In genomic region chr7:157018328-157018996, GRCh38 we compare ENCODE assay signal across 13 cellular contexts. TPM values are rescaled to one million over a fixed set of nuclear protein-coding genes. Genes with fewer than 3 reads are reported as not detected.
A peak's percentile ranks its signal among the peaks of the same experiment; 100 is the strongest.
DNase-seq lines count a peak whose midpoint lies in the region; ATAC-seq and TF ChIP-seq lines count a peak whose summit lies in the region.
"Had no signal": no experiment of that assay in that cellular context is flagged by ENCODE, and none has a peak within 500 bp of the region (broad histone marks: within the 10 kb centered on the region; RNA-seq: fewer than 3 reads in every experiment).

No MANE protein-coding gene starts in this region.

- no peak overlapping the region for H3K27ac Mint-ChIP-seq in activated naive CD4-positive, alpha-beta T cell treated with anti-CD3 and anti-CD28 coated beads for 36 hours
- H3K27ac Mint-ChIP-seq in activated naive CD4-positive, alpha-beta T cell treated with anti-CD3 and anti-CD28 coated beads, Interleukin-2, amount 10 ng/mL, durations not matched to agents 7 days and 5 days = no peak overlapping the region
- H3K27ac Mint-ChIP-seq in memory B cell = peak overlapping the region; percentile 60
- H3K27ac Mint-ChIP-seq: activated naive CD4-positive, alpha-beta T cell treated with anti-CD3 and anti-CD28 coated beads, Interleukin-2, amount 50 U/mL, for 72 hours; HFFc6 had no signal

- no peak for TF ChIP-seq POLR2A in stomach (IDR thresholded peaks at IDR 0.05)

- CTCF ChIA-PET in activated naive CD4-positive, alpha-beta T cell treated with anti-CD3 and anti-CD28 coated beads for 36 hours (lab: Charles Lee) = interaction anchor here (0.7 kb wide), 1 partner anchor 69 kb away, joined by 4 read pairs; the partner anchor contains the start of gene NOM1
- CTCF ChIA-PET in activated naive CD4-positive, alpha-beta T cell treated with anti-CD3 and anti-CD28 coated beads, Interleukin-2, amount 10 ng/mL, durations not matched to agents 7 days and 5 days (lab: Charles Lee) = interaction anchor here (1.1 kb wide), 1 partner anchor 15 kb away, joined by 3 read pairs; no protein-coding TSS in a partner anchor
- CTCF ChIA-PET in HEK293T (lab: Yijun Ruan, JAX) = interaction anchor here (0.9 kb wide), 1 partner anchor 9 kb away, joined by 3 read pairs; no protein-coding TSS in a partner anchor

- H3K9me3 ChIP-seq in stomach = peaks cover 0 to 4% (median 0%) of the 10 kb centered on the region in 4 donors

- peak overlapping the region; percentile 27 for H3K4me3 Mint-ChIP-seq in activated naive CD4-positive, alpha-beta T cell treated with anti-CD3 and anti-CD28 coated beads for 36 hours
- H3K4me3 Mint-ChIP-seq in activated naive CD4-positive, alpha-beta T cell treated with anti-CD3 and anti-CD28 coated beads, Interleukin-2, amount 10 ng/mL, durations not matched to agents 7 days and 5 days = no peak overlapping the region
- H3K4me3 Mint-ChIP-seq in memory B cell = no peak overlapping the region
- H3K4me3 Mint-ChIP-seq: HFFc6 had no signal

- TF ChIP-seq CTCF in stomach (IDR thresholded peaks at IDR 0.05) = no peak

- H3K4me1 Mint-ChIP-seq in activated naive CD4-positive, alpha-beta T cell treated with anti-CD3 and anti-CD28 coated beads for 36 hours (ENCODE audit: low read depth) = peaks cover 17% of the 10 kb centered on the region
- peaks cover 15% of the 10 kb centered on the region for H3K4me1 Mint-ChIP-seq in activated naive CD4-positive, alpha-beta T cell treated with anti-CD3 and anti-CD28 coated beads, Interleukin-2, amount 10 ng/mL, durations not matched to agents 7 days and 5 days
- H3K4me1 Mint-ChIP-seq in memory B cell = peaks cover 10% of the 10 kb centered on the region

- ATAC-seq in memory B cell (ENCODE audit: low read depth) = no peak
- ATAC-seq: activated naive CD4-positive, alpha-beta T cell treated with anti-CD3 and anti-CD28 coated beads, Interleukin-2, amount 50 U/mL, for 72 hours had no signal

- POLR2A ChIA-PET in HEK293T (lab: Yijun Ruan, JAX) = interaction anchor here (1.1 to 2.1 kb wide), 3 partner anchors 8 to 25 kb away, joined by 3 to 7 read pairs (median 5); partner anchors contain the start of gene MNX1

- H3K36me3 ChIP-seq in stomach = no peaks in the 10 kb centered on the region

- peak overlapping the region; percentile 5 to 46 (median 24) for H3K4me3 ChIP-seq in stomach

- no peaks in the 10 kb centered on the region for H3K36me3 Mint-ChIP-seq in activated naive CD4-positive, alpha-beta T cell treated with anti-CD3 and anti-CD28 coated beads for 36 hours (ENCODE audit: low read depth)
- no peaks in the 10 kb centered on the region for H3K36me3 Mint-ChIP-seq in activated naive CD4-positive, alpha-beta T cell treated with anti-CD3 and anti-CD28 coated beads, Interleukin-2, amount 10 ng/mL, durations not matched to agents 7 days and 5 days
- H3K36me3 Mint-ChIP-seq in memory B cell = no peaks in the 10 kb centered on the region

- TF ChIP-seq EP300 in stomach (IDR thresholded peaks at IDR 0.05) = no peak

- H3K4me1 ChIP-seq in stomach = peaks cover 26 to 68% (median 52%) of the 10 kb centered on the region in 4 donors

- no peaks in the 10 kb centered on the region for H3K9me3 Mint-ChIP-seq in activated naive CD4-positive, alpha-beta T cell treated with anti-CD3 and anti-CD28 coated beads for 36 hours
- no peaks in the 10 kb centered on the region for H3K9me3 Mint-ChIP-seq in activated naive CD4-positive, alpha-beta T cell treated with anti-CD3 and anti-CD28 coated beads, Interleukin-2, amount 10 ng/mL, durations not matched to agents 7 days and 5 days
- no peaks in the 10 kb centered on the region for H3K9me3 Mint-ChIP-seq in memory B cell
- H3K9me3 Mint-ChIP-seq: activated naive CD4-positive, alpha-beta T cell treated with anti-CD3 and anti-CD28 coated beads, Interleukin-2, amount 50 U/mL, for 72 hours; HFFc6 had no signal

- H3K27me3 ChIP-seq in stomach = peaks cover 27 to 100% (median 95%) of the 10 kb centered on the region in 3 donors

- WGBS in stomach, 5 donors = 8 to 16% (median 13%) methylated on average over 19 to 49 of the region's 49 CpGs

- no peak for DNase-seq in activated naive CD4-positive, alpha-beta T cell treated with anti-CD3 and anti-CD28 coated beads for 36 hours
- no peak for DNase-seq in activated naive CD4-positive, alpha-beta T cell treated with anti-CD3 and anti-CD28 coated beads, Interleukin-2, amount 10 ng/mL, durations not matched to agents 7 days and 5 days
- DNase-seq in activated T-cell treated with anti-CD3 and anti-CD28 coated beads, Interleukin-2, amount 50 U/mL, for 48 hours = peak; percentile 31 to 44
- DNase-seq in memory B cell (ENCODE audit: low spot score in 2 of 2) (no peak), stomach (no peak), NCI-H128 (lab: John Stamatoyannopoulos, UW; ENCODE audit: unreplicated experiment) (no peak), epidermal melanocyte (ENCODE audit: insufficient read length, low spot score) (no peak), HEK293T (ENCODE audit: extremely low spot score) (no peak)
- DNase-seq: HFFc6, Karpas-422, kidney glomerular epithelial cell, NCI-H2029 treated with DMSO at 0.1 percent for 48 hours had no signal

- peaks cover 74% of the 10 kb centered on the region for H3K27me3 Mint-ChIP-seq in activated naive CD4-positive, alpha-beta T cell treated with anti-CD3 and anti-CD28 coated beads for 36 hours (ENCODE audit: low read depth)
- H3K27me3 Mint-ChIP-seq in activated naive CD4-positive, alpha-beta T cell treated with anti-CD3 and anti-CD28 coated beads, Interleukin-2, amount 10 ng/mL, durations not matched to agents 7 days and 5 days = peaks cover 100% of the 10 kb centered on the region
- peaks cover 37% of the 10 kb centered on the region for H3K27me3 Mint-ChIP-seq in memory B cell

- intact Hi-C loops in activated naive CD4-positive, alpha-beta T cell treated with anti-CD3 and anti-CD28 coated beads for 36 hours (cut with micrococcal nuclease) = loop anchor here (1.0 to 5.0 kb wide), 4 partner anchors 8 to 669 kb away; partner anchors contain the start of genes MNX1 and UBE3C
- intact Hi-C loops in stomach (cut with DNase I; ENCODE audit: low total_unique reads) = no loop called here

- no peak overlapping the region for H3K27ac ChIP-seq in stomach

TF ChIP-seq in HEK293T, 16 proteins besides CTCF, POLR2A, EP300 and RAD21:
- TF ChIP-seq ELF4 (IDR thresholded peaks at IDR 0.05) = no peak
- no peak for TF ChIP-seq BHLHE40 (IDR thresholded peaks at IDR 0.05; ENCODE audit: borderline replicate concordance)
- no peak for TF ChIP-seq ZNF384 (IDR thresholded peaks at IDR 0.05)
- TF ChIP-seq PKNOX1 (IDR thresholded peaks at IDR 0.05) = no peak
- TF ChIP-seq NFRKB (IDR thresholded peaks at IDR 0.05) = no peak
- no peak for TF ChIP-seq CTBP1 (IDR thresholded peaks at IDR 0.05; ENCODE audit: borderline replicate concordance)
- no peak for TF ChIP-seq SUZ12 (IDR thresholded peaks at IDR 0.05)
- TF ChIP-seq L3MBTL2 (conservative IDR thresholded peaks at IDR 0.05) = no peak
- TF ChIP-seq TARDBP (IDR thresholded peaks at IDR 0.05) = no peak
- TF ChIP-seq LEF1 (IDR thresholded peaks at IDR 0.05; ENCODE audit: borderline replicate concordance) = no peak
- no peak for TF ChIP-seq FOXA1 (IDR thresholded peaks at IDR 0.05)
- TF ChIP-seq FOXM1 (IDR thresholded peaks at IDR 0.05; ENCODE audit: borderline replicate concordance) = no peak
- no peak for TF ChIP-seq FOXK2 (IDR thresholded peaks at IDR 0.05)
- TF ChIP-seq HDGF (IDR thresholded peaks at IDR 0.05; ENCODE audit: borderline replicate concordance) = no peak
- TF ChIP-seq ARNT (IDR thresholded peaks at IDR 0.05) = no peak
- TF ChIP-seq SP1 (IDR thresholded peaks at IDR 0.05) = no peak

RNA-seq across cellular contexts. Expression of gene MNX1, which starts 8.0 kb away (rescaled TPM):
- total RNA-seq in activated naive CD4-positive, alpha-beta T cell treated with anti-CD3 and anti-CD28 coated beads for 36 hours = under 1 TPM in 1 of 2 experiments, not detected in 1; 0.10 TPM
- 10 to 100 TPM in 1 of 5 donors, 1 to 10 TPM in 3, not detected in 1; 3.1 to 80.2 (median 5.8) TPM for total RNA-seq in stomach
- 1 to 10 TPM; 1.1 to 1.9 (median 1.4) TPM for polyA plus RNA-seq in stomach
- total RNA-seq: HFFc6 had no signal

Comparison
In these comparisons a context has a peak if more than half of its experiments do, and no peak if none do; other contexts are left out.
1. DNase-seq: peak in activated T-cell treated with anti-CD3 and anti-CD28 coated beads, Interleukin-2, amount 50 U/mL, for 48 hours (2 of 2); none in activated naive CD4-positive, alpha-beta T cell treated with anti-CD3 and anti-CD28 coated beads for 36 hours (single experiment), activated naive CD4-positive, alpha-beta T cell treated with anti-CD3 and anti-CD28 coated beads, Interleukin-2, amount 10 ng/mL, durations not matched to agents 7 days and 5 days (single experiment), memory B cell (0 of 2), stomach (single experiment), NCI-H128 (single experiment), epidermal melanocyte (single experiment) and HEK293T (single experiment).